ENCODE assay signal across 8 cellular contexts in the genomic region with DNA sequence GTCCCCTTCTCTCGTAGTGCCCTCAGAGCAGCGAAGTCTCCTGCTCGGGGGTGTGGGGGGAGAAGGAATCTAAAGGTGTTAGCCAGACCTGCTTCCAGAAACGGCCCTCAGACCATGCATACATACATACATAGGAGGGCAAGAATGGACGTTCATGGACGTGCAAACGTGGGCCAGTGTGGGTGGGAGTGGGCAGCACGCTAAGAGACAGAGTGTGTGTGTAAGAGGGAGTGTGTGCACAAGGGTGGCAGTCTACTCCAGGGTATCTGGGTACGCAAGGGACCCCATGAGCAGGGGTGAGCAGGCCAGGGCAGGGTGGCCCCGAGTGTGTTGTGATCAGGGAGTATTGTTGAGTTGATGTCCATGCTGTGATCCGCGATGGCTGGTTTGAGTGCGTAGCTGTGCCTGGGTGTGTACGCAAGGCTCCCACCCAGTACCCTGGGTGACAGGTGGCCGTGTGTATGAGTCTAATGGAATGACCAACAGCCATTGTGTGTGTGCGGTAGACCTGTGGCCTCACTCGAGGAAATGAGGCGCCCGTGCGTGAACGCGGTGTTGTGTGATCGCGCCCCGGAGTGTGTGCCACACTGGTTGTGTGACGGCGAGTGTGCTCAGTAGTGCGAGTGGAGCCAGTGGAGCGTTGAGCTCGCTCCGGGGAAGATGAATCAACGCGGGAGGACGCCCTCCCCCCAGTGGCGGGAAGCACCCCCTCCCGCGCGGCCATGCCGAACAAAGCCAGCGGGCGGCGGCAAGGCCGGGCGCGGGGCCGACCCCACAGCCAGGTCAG. TPM values are rescaled to one million over a fixed set of nuclear protein-coding genes. Genes with fewer than 3 reads are reported as not detected.
DNase-seq lines count a peak whose midpoint lies in the region; ATAC-seq and TF ChIP-seq lines count a peak whose summit lies in the region.

No MANE protein-coding gene starts in this region.

- peaks cover 4 to 7% (median 5%) of the 10 kb centered on the region in 3 donors for H3K4me1 ChIP-seq in skeletal muscle tissue (ENCODE audit: control insufficient read depth in 3 of 3, insufficient read depth in 3 of 3, low read length in 3 of 3)

- peaks cover 31% of the 10 kb centered on the region for H3K27me3 Mint-ChIP-seq in T-helper 2 cell treated with Interferon-gamma antibody and Interleukin-4, amounts not matched to agents 5 μg/mL and 100 μg/mL, for 36 hours (ENCODE audit: low read depth)
- peaks cover 18% of the 10 kb centered on the region for H3K27me3 Mint-ChIP-seq in activated B cell treated with CpG ODN at 0.5 μM for 24 hours

- no peak for DNase-seq in T-helper 2 cell treated with Interferon-gamma antibody and Interleukin-4, amounts not matched to agents 5 μg/mL and 100 μg/mL, for 36 hours (ENCODE audit: low spot score)
- DNase-seq in T-helper 2 cell (no peak), activated B cell treated with CpG ODN at 0.5 μM for 24 hours (peak; percentile 45), foreskin fibroblast (peak in 1 of 2 donors; percentile 48), AML-193 (lab: John Stamatoyannopoulos, UW) (no peak), NCI-H187 treated with DMSO at 0.1 percent for 48 hours (lab: John Stamatoyannopoulos, UW) (no peak)

- no peak overlapping the region for H3K27ac ChIP-seq in skeletal muscle tissue (ENCODE audit: low read depth, low read length)

- no peaks in the 10 kb centered on the region for H3K36me3 Mint-ChIP-seq in T-helper 2 cell treated with Interferon-gamma antibody and Interleukin-4, amounts not matched to agents 5 μg/mL and 100 μg/mL, for 36 hours (ENCODE audit: low read depth)
- no peaks in the 10 kb centered on the region for H3K36me3 Mint-ChIP-seq in activated B cell treated with CpG ODN at 0.5 μM for 24 hours (ENCODE audit: low read depth)

- intact Hi-C loops in activated B cell treated with CpG ODN at 0.5 μM for 24 hours (cut with micrococcal nuclease): no loop called here

- CTCF ChIA-PET in activated B cell treated with CpG ODN at 0.5 μM for 24 hours (lab: Charles Lee): no interaction called here

- ATAC-seq in HG03066 (IDR thresholded peaks at IDR 0.05; ENCODE audit: low read depth, unreplicated experiment) (peak; percentile 10), activated B cell treated with CpG ODN at 0.5 μM for 24 hours (ENCODE audit: low read depth) (peak; percentile 61)

- no peaks in the 10 kb centered on the region for H3K36me3 ChIP-seq in skeletal muscle tissue (ENCODE audit: control insufficient read depth in 3 of 3, insufficient read depth in 3 of 3, low read length in 3 of 3)

- no peak overlapping the region for H3K9ac ChIP-seq in skeletal muscle tissue (ENCODE audit: low read depth in 1 of 3, low read length in 3 of 3)

- H3K27me3 ChIP-seq in skeletal muscle tissue (ENCODE audit: control insufficient read depth in 3 of 3, insufficient read depth in 3 of 3, low read length in 3 of 3): peaks cover 5 to 31% (median 29%) of the 10 kb centered on the region in 3 donors

- H3K9me3 ChIP-seq in skeletal muscle tissue (ENCODE audit: control insufficient read depth in 3 of 3, low read length in 3 of 3): no peaks in the 10 kb centered on the region

- no peaks in the 10 kb centered on the region for H3K9me3 Mint-ChIP-seq in T-helper 2 cell treated with Interferon-gamma antibody and Interleukin-4, amounts not matched to agents 5 μg/mL and 100 μg/mL, for 36 hours
- no peaks in the 10 kb centered on the region for H3K9me3 Mint-ChIP-seq in activated B cell treated with CpG ODN at 0.5 μM for 24 hours

- POLR2A ChIA-PET in activated B cell treated with CpG ODN at 0.5 μM for 24 hours (lab: Charles Lee): interaction anchor here (1.9 kb wide), 1 partner anchor 73 kb away, joined by 5 read pairs; no protein-coding TSS in a partner anchor

- TF ChIP-seq CTCF in activated B cell treated with CpG ODN at 0.5 μM for 24 hours (IDR thresholded peaks at IDR 0.05) (no peak), foreskin fibroblast (IDR thresholded peaks at IDR 0.05; ENCODE audit: low read depth, low read length) (no peak)

- H3K4me3 ChIP-seq in foreskin fibroblast (ENCODE audit: low read depth in 1 of 2, low read length in 2 of 2) (peak overlapping the region; percentile 52 to 59), skeletal muscle tissue (ENCODE audit: low read length in 3 of 3) (peak overlapping the region in 2 of 3 donors; percentile 45 to 52)

- H3K4me1 Mint-ChIP-seq in T-helper 2 cell treated with Interferon-gamma antibody and Interleukin-4, amounts not matched to agents 5 μg/mL and 100 μg/mL, for 36 hours (ENCODE audit: low read depth): peaks cover 6% of the 10 kb centered on the region
- H3K4me1 Mint-ChIP-seq in activated B cell treated with CpG ODN at 0.5 μM for 24 hours: peaks cover 10% of the 10 kb centered on the region

- H3K4me3 Mint-ChIP-seq in T-helper 2 cell treated with Interferon-gamma antibody and Interleukin-4, amounts not matched to agents 5 μg/mL and 100 μg/mL, for 36 hours: peak overlapping the region; percentile 88
- H3K4me3 Mint-ChIP-seq in activated B cell treated with CpG ODN at 0.5 μM for 24 hours: peak overlapping the region; percentile 87

- H3K27ac Mint-ChIP-seq in T-helper 2 cell treated with Interferon-gamma antibody and Interleukin-4, amounts not matched to agents 5 μg/mL and 100 μg/mL, for 36 hours: no peak overlapping the region
- peak overlapping the region; percentile 65 for H3K27ac Mint-ChIP-seq in activated B cell treated with CpG ODN at 0.5 μM for 24 hours

RNA-seq across cellular contexts. Expression of a gene that starts 0.8 kb away (rescaled TPM):
- total RNA-seq in activated B cell treated with CpG ODN at 0.5 μM for 24 hours: 2.8 and 3.2 TPM in 2 replicates
- 0.52 TPM for total RNA-seq in skeletal muscle tissue

RNA-seq across cellular contexts. Expression of a gene that starts 21.2 kb away (rescaled TPM):
- total RNA-seq in activated B cell treated with CpG ODN at 0.5 μM for 24 hours (0.17 TPM in 1 of 2 replicates, not detected in the other), skeletal muscle tissue (not detected)

RNA-seq across cellular contexts. Expression of a gene that starts 21.3 kb away (rescaled TPM):
- not detected in 2 replicates for total RNA-seq in activated B cell treated with CpG ODN at 0.5 μM for 24 hours
- not detected for total RNA-seq in skeletal muscle tissue

RNA-seq across cellular contexts. Expression of a gene that starts 38.2 kb away (rescaled TPM):
- total RNA-seq in activated B cell treated with CpG ODN at 0.5 μM for 24 hours (20.7 and 27.7 TPM in 2 replicates), skeletal muscle tissue (14.6 TPM)

RNA-seq across cellular contexts. Expression of a gene that starts 60.0 kb away (rescaled TPM):
- total RNA-seq in activated B cell treated with CpG ODN at 0.5 μM for 24 hours (0.31 and 0.42 TPM in 2 replicates), skeletal muscle tissue (not detected)
